In genomic region chr9:91193658-91194391, GRCh38 we compare ENCODE assay signal across 1 cellular context.
A peak's percentile ranks its signal among the peaks of the same experiment; 100 is the strongest.
TF ChIP-seq lines count a peak whose summit lies in the region.

No MANE protein-coding gene starts in this region.

TF ChIP-seq in K562, 482 proteins besides CTCF, POLR2A, EP300 and RAD21 (continued from another document and continues in another):
- TF ChIP-seq NKRF (IDR thresholded peaks at IDR 0.05; ENCODE audit: borderline replicate concordance) = 0 out of 2 replicates have a peak, but pooled peaks have one; percentile 18
- TF ChIP-seq SMAD3 (CRISPR knock-in tag; conservative IDR thresholded peaks at IDR 0.05) = no peak
- TF ChIP-seq RNF219 (CRISPR knock-in tag; IDR thresholded peaks at IDR 0.05) = no peak
- TF ChIP-seq SREBF1 (IDR thresholded peaks at IDR 0.05; ENCODE audit: borderline replicate concordance, low read depth, low read length) = no peak
- no peak for TF ChIP-seq CREBBP (IDR thresholded peaks at IDR 0.05; ENCODE audit: low read depth, low read length)
- TF ChIP-seq SMAD1 (IDR thresholded peaks at IDR 0.05; ENCODE audit: low read depth, low read length, partially characterized antibody) = no peak
- no peak for TF ChIP-seq ZNF197 (CRISPR knock-in tag; IDR thresholded peaks at IDR 0.05; ENCODE audit: low read depth)
- TF ChIP-seq NR3C1 (CRISPR knock-in tag; IDR thresholded peaks at IDR 0.05) = no peak
- no peak for TF ChIP-seq DNMT1 (IDR thresholded peaks at IDR 0.05)
- TF ChIP-seq ZNF140 (CRISPR knock-in tag; IDR thresholded peaks at IDR 0.05) = no peak
- TF ChIP-seq NR2C2 (CRISPR knock-in tag; IDR thresholded peaks at IDR 0.05) = peak; percentile 75
- peak; percentile 89 for TF ChIP-seq NR2C2 (tag; IDR thresholded peaks at IDR 0.05)
- TF ChIP-seq DIDO1 (tag; IDR thresholded peaks at IDR 0.05; ENCODE audit: low read depth) = no peak
- peak; percentile 66; the same call in 1 of the 2 replicates for TF ChIP-seq ZBTB33 (CRISPR knock-in tag; IDR thresholded peaks at IDR 0.05)
- TF ChIP-seq HMBOX1 (IDR thresholded peaks at IDR 0.05) = peak; percentile 57; the same call in 1 of the 2 replicates
- no peak for TF ChIP-seq MCM7 (IDR thresholded peaks at IDR 0.05)
- no peak for TF ChIP-seq ZNF143 (CRISPR knock-in tag; IDR thresholded peaks at IDR 0.05)
- TF ChIP-seq MCM3 (IDR thresholded peaks at IDR 0.05) = no peak
- TF ChIP-seq HNRNPLL (IDR thresholded peaks at IDR 0.05; ENCODE audit: low read depth, low read length, poor library complexity, severe bottlenecking) = peak; percentile 87
- peak; percentile 70 for TF ChIP-seq CBFA2T3 (IDR thresholded peaks at IDR 0.05)
- TF ChIP-seq ZNF655 (CRISPR knock-in tag; IDR thresholded peaks at IDR 0.05) = no peak
- no peak for TF ChIP-seq ZKSCAN3 (CRISPR knock-in tag; IDR thresholded peaks at IDR 0.05)
- TF ChIP-seq YBX1 (IDR thresholded peaks at IDR 0.05) = no peak
- no peak for TF ChIP-seq HOMEZ (CRISPR knock-in tag; IDR thresholded peaks at IDR 0.05)
- TF ChIP-seq ZNF24 (IDR thresholded peaks at IDR 0.05) = peak; percentile 31; the same call in 1 of the 2 replicates
- TF ChIP-seq ZBTB34 (CRISPR knock-in tag; IDR thresholded peaks at IDR 0.05) = no peak
- TF ChIP-seq ZEB2 (IDR thresholded peaks at IDR 0.05) = no peak
- TF ChIP-seq FOXK2 (conservative IDR thresholded peaks at IDR 0.05 in 1 of 2, IDR thresholded peaks at IDR 0.05 in 1 of 2; ENCODE audit: low read depth in 2 of 2) = no peak
- TF ChIP-seq DPF2 (IDR thresholded peaks at IDR 0.05) = peak; percentile 41
- TF ChIP-seq HINFP (tag; conservative IDR thresholded peaks at IDR 0.05; ENCODE audit: low read depth) = no peak
- TF ChIP-seq SRSF3 (IDR thresholded peaks at IDR 0.05; ENCODE audit: insufficient read depth, low read length) = no peak
- peak; percentile 56; the same call in 1 of the 2 replicates for TF ChIP-seq IRF1 (CRISPR knock-in tag; IDR thresholded peaks at IDR 0.05; ENCODE audit: borderline replicate concordance)
- 0 out of 2 replicates have a peak, but pooled peaks have one; percentile 83 for TF ChIP-seq E2F3 (CRISPR knock-in tag; IDR thresholded peaks at IDR 0.05)
- peak; percentile 88 to 91 for TF ChIP-seq E2F6 (IDR thresholded peaks at IDR 0.05; ENCODE audit: borderline replicate concordance in 1 of 2, extremely low read depth in 1 of 2, insufficient read depth in 1 of 2, insufficient read length in 1 of 2, low read depth in 1 of 2, low read length in 1 of 2, poor library complexity in 1 of 2, severe bottlenecking in 1 of 2)
- peak; percentile 46; the same call in 1 of the 2 replicates for TF ChIP-seq PHF8 (IDR thresholded peaks at IDR 0.05; ENCODE audit: borderline replicate concordance, low read length)
- no peak for TF ChIP-seq BRCA1 (IDR thresholded peaks at IDR 0.05)
- no peak for TF ChIP-seq BRCA1 (CRISPR knock-in tag; IDR thresholded peaks at IDR 0.05)
- TF ChIP-seq U2AF2 (optimal IDR thresholded peaks at IDR 0.05; ENCODE audit: low read depth, low read length) = no peak
- no peak for TF ChIP-seq ZFP36 (IDR thresholded peaks at IDR 0.05; ENCODE audit: low read depth, low read length, partially characterized antibody)
- TF ChIP-seq SMARCE1 (IDR thresholded peaks at IDR 0.05) = peak; percentile 55; the same call in 1 of the 2 replicates
- TF ChIP-seq ZNF76 (CRISPR knock-in tag; IDR thresholded peaks at IDR 0.05; ENCODE audit: borderline replicate concordance) = peak; percentile 85
- 0 out of 2 replicates have a peak, but pooled peaks have one; percentile 33 for TF ChIP-seq CBX1 (IDR thresholded peaks at IDR 0.05; ENCODE audit: low read depth)
- no peak for TF ChIP-seq EZH2 (IDR thresholded peaks at IDR 0.05; ENCODE audit: borderline replicate concordance, low read depth, low read length)
- TF ChIP-seq NFRKB (IDR thresholded peaks at IDR 0.05; ENCODE audit: low read depth) = no peak
- TF ChIP-seq ZNF23 (CRISPR knock-in tag; IDR thresholded peaks at IDR 0.05) = no peak
- no peak for TF ChIP-seq BMI1 (IDR thresholded peaks at IDR 0.05; ENCODE audit: low read length)
- TF ChIP-seq ZNF780A (CRISPR knock-in tag; IDR thresholded peaks at IDR 0.05) = no peak
- no peak; the same call in 1 of the 2 replicates for TF ChIP-seq ZNF12 (CRISPR knock-in tag; IDR thresholded peaks at IDR 0.05)
- TF ChIP-seq SNIP1 (IDR thresholded peaks at IDR 0.05; ENCODE audit: low read depth) = no peak
- no peak for TF ChIP-seq ELF4 (CRISPR knock-in tag; IDR thresholded peaks at IDR 0.05)
- TF ChIP-seq PHB (CRISPR knock-in tag; IDR thresholded peaks at IDR 0.05) = no peak
- no peak for TF ChIP-seq CTCFL (IDR thresholded peaks at IDR 0.05; ENCODE audit: borderline replicate concordance, insufficient read depth, low read depth, low read length, poor library complexity, severe bottlenecking)
